8 cellular contexts compared by ENCODE assay signal in the genomic region with DNA sequence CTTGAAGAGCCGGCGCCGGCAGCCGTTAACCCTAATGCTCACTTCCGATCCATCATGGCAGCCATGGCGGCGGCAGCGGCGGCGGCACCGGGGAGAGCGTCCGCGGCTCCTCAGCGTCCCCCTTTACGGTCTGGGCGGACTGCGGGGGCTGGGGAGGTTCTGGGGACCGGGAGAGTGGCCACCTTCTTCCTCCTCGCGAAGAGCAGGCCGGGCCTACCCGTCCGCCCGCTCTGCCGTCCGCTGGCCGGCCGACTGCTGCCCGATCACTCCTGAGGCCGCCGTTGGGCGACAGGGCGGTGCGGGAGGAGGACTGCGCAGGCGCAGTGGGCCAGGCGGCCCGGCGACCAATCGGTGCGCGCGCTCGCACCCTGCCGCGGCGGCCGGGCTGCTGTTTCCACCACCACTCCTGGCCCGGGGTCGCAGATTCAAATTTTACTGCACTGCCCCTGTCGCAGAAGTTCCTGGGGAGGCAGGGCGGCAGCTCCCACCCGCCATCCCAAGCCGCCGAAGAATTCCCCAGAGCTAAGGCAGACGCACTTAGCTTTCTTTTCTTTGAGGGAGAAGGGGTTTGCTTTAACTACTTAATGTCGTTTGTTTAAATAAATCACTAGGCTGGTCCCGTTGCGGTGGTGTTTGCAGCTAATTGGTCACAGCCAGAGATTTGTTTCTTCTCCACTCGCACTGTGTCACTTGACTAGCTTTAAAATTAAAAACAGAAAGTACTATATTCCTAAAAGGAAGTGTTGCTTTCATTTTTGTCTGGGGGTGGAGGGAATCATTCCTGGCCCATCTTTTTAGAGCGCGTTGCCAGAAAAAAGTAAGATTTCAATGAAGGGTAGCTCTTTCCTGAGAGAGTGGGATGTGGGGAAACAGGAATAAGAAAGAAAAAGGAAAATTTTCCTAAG. TPM values are rescaled to one million over a fixed set of nuclear protein-coding genes. Genes with fewer than 3 reads are reported as not detected.
DNase-seq lines count a peak whose midpoint lies in the region; ATAC-seq and TF ChIP-seq lines count a peak whose summit lies in the region.

Gene KIF5B (minus strand): TSS at position 290 of the 905 bp plus-strand sequence. CDS start 452 bp downstream, outside the sequence.

- H3K4me3 ChIP-seq in epithelial cell of esophagus (ENCODE audit: low read length) (peak within 1 kb of the TSS; percentile 91), mucosa of descending colon (peak within 1 kb of the TSS; percentile 79)

- no peaks in the 10 kb centered on the region for H3K36me3 ChIP-seq in mucosa of descending colon (ENCODE audit: low read depth)

- no peak for TF ChIP-seq CTCF in epithelial cell of esophagus (IDR thresholded peaks at IDR 0.05; ENCODE audit: insufficient read depth, low read depth, low read length, missing control alignments)
- TF ChIP-seq CTCF in mucosa of descending colon (IDR thresholded peaks at IDR 0.05): no peak

- ATAC-seq in GM21515 (IDR thresholded peaks at IDR 0.05; ENCODE audit: unreplicated experiment) (peak; percentile 86), mucosa of descending colon (peak; percentile 93)

- H3K4me1 ChIP-seq in mucosa of descending colon (ENCODE audit: low read depth): peaks cover 16% of the 10 kb centered on the region

- DNase-seq in DMS 273 (lab: John Stamatoyannopoulos, UW; ENCODE audit: unreplicated experiment) (peak; percentile 90), HuH-7 (ENCODE audit: low spot score) (peak; percentile 96), OCI-M1 (lab: John Stamatoyannopoulos, UW) (peak; percentile 95), activated T-cell treated with anti-CD3 and anti-CD28 coated beads for 4 hours (peak; percentile 74), epithelial cell of esophagus (ENCODE audit: low read depth) (peak; percentile 84), mucosa of descending colon (peak; percentile 88 to 93 (median 92))
- peak; percentile 62 to 75 for DNase-seq in stimulated activated CD8-positive, alpha-beta memory T cell treated with anti-CD3 and anti-CD28 coated beads, Interleukin-4, amount 100 ng/mL, for 1 hour (ENCODE audit: low read depth in 2 of 2, low spot score in 1 of 2)

- intact Hi-C loops in mucosa of descending colon (cut with DNase I, micrococcal nuclease): no loop called here

- H3K9me3 ChIP-seq in mucosa of descending colon: no peaks in the 10 kb centered on the region

RNA-seq across cellular contexts. Expression of gene KIF5B, which starts in this region (rescaled TPM):
- 100 to 1,000 TPM in 2 of 3 donors, 10 to 100 TPM in 1; 91.6 to 188 (median 109) TPM for total RNA-seq in mucosa of descending colon

Comparison
In these comparisons a context has a peak if more than half of its experiments do, and no peak if none do; other contexts are left out.
1. Peak in every context shown above with its lines: DNase-seq, ATAC-seq and H3K4me3 ChIP-seq.